20 cellular contexts compared by ENCODE assay signal in the genomic region with DNA sequence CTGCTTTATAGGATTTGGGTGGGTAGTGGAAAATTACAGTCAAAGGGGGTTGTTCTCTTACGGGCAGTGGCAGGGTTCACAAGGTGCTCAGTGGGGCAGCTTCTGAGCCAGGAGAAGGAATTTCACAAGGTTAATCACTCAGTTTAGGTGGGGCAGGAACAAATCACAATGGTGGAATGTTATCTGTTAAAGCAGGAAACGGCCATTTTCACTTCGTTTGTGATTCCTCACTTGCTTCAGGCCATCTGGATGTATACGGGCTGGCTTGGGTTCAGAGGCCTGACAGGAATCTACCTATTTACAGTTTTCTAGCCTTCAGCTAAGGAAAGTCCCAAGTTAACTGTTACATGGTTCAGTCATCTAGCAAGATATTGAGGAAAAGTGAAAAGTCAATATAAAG.
"Had no signal": no experiment of that assay in that cellular context is flagged by ENCODE, and none has a peak within 500 bp of the region (broad histone marks: within the 10 kb centered on the region; RNA-seq: fewer than 3 reads in every experiment).

No MANE protein-coding gene starts in this region.

- ATAC-seq: activated CD8-positive, alpha-beta memory T cell treated with anti-CD3 and anti-CD28 coated beads, Interleukin-2, amount 10 ng/mL, durations not matched to agents 7 days and 5 days; SK-N-SH treated with all-trans-retinoic acid at 6 μM for 48 hours had no signal

- DNase-seq: activated CD4-positive, alpha-beta T cell treated with anti-CD3 and anti-CD28 coated beads for 1 hour; activated CD4-positive, alpha-beta T cell treated with anti-CD3 and anti-CD28 coated beads, Interleukin-2, amount 10 ng/mL, durations not matched to agents 24 days and 14 days; activated CD4-positive, alpha-beta T cell treated with anti-CD3 and anti-CD28 coated beads, Interleukin-2, amount 50 U/mL, for 48 hours; activated CD8-positive, alpha-beta memory T cell treated with anti-CD3 and anti-CD28 coated beads, Interleukin-2, amount 10 ng/mL, durations not matched to agents 7 days and 5 days; activated effector memory CD4-positive, alpha-beta T cell treated with Interleukin-2 at 50 U/mL for 16 hours; activated naive CD4-positive, alpha-beta T cell; activated T-cell treated with anti-CD3 and anti-CD28 coated beads, Interleukin-2, amount 50 U/mL, for 24 hours; amygdala; cerebellar nuclear complex; KG1; NCI-H1092; NCI-H1417 treated with DMSO at 0.1 percent for 48 hours; NCI-H1694; NCI-H2029 treated with DMSO at 0.1 percent for 48 hours; NCI-H524; SHP77 had no signal

- H3K27me3 ChIP-seq: SJSA1 had no signal

- FAIRE-seq: astrocyte, RCC 7860 had no signal

- H3K36me3 ChIP-seq: SJSA1 had no signal

- H3K4me3 ChIP-seq: SJSA1 had no signal

- H3K27ac ChIP-seq: SJSA1 had no signal

- H3K4me1 ChIP-seq: SJSA1 had no signal

- H3K9me3 ChIP-seq: SJSA1 had no signal
